19 cellular contexts compared by ENCODE assay signal in the genomic region with DNA sequence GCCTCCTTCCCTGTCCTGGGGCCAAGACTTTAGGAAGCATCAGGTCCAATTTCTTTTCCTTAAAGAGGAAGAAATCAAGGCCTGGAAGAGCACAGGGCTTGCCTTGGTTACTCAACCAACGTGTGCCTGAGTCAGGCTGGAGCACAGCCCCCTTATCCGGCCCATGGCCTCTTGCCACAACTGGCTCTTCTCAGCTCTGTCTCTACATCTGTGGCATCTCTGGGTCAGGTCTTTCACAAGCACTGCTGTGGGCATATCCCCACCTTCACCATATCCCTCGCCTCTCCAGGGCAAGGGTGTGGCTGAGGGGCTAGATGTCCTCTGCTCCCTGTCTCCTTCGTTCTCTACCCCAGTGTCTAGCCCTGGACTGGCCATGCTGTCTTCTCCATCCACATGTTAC. TPM values are rescaled to one million over a fixed set of nuclear protein-coding genes. Genes with fewer than 3 reads are reported as not detected.
DNase-seq lines count a peak whose midpoint lies in the region; ATAC-seq lines count a peak whose summit lies in the region.
"Had no signal": no experiment of that assay in that cellular context is flagged by ENCODE, and none has a peak within 500 bp of the region (broad histone marks: within the 10 kb centered on the region; RNA-seq: fewer than 3 reads in every experiment).

No MANE protein-coding gene starts in this region.

- H3K27ac ChIP-seq in right cardiac atrium (ENCODE audit: low read length) = peak overlapping the region; percentile 21
- H3K27ac ChIP-seq: BLaER1 treated with 17β-estradiol and CSF1 and Interleukin-3, amounts not matched to agents 10 nM and 100 nM had no signal

- H3K36me3 Mint-ChIP-seq in stimulated activated naive CD8-positive, alpha-beta T cell treated with anti-CD3 and anti-CD28 coated beads, Interleukin-15, Interleukin-2, amounts not matched to agents 100 ng/mL and 50 ng/mL, for 24 hours (ENCODE audit: low read depth) = no peaks in the 10 kb centered on the region
- H3K36me3 Mint-ChIP-seq: CD8-positive, alpha-beta T cell had no signal

- no peaks in the 10 kb centered on the region for H3K4me1 Mint-ChIP-seq in stimulated activated naive CD8-positive, alpha-beta T cell treated with anti-CD3 and anti-CD28 coated beads, Interleukin-15, Interleukin-2, amounts not matched to agents 100 ng/mL and 50 ng/mL, for 24 hours (ENCODE audit: low read depth)
- H3K4me1 Mint-ChIP-seq in stimulated activated naive CD8-positive, alpha-beta T cell treated with anti-CD3 and anti-CD28 coated beads, Interleukin-15, amount 100 ng/mL, for 72 hours = no peaks in the 10 kb centered on the region

- H3K4me1 ChIP-seq in right cardiac atrium (ENCODE audit: control insufficient read depth, insufficient read depth, low read length) = no peaks in the 10 kb centered on the region

- intact Hi-C loops in right cardiac atrium (cut with DNase I) = no loop called here

- H3K4me3 ChIP-seq in right cardiac atrium (ENCODE audit: low read length) = no peak overlapping the region
- H3K4me3 ChIP-seq: BLaER1 treated with 17β-estradiol and CSF1 and Interleukin-3, amounts not matched to agents 10 nM and 100 nM; MG63 had no signal

- H3K9me3 Mint-ChIP-seq in stimulated activated naive CD8-positive, alpha-beta T cell treated with anti-CD3 and anti-CD28 coated beads, Interleukin-15, Interleukin-2, amounts not matched to agents 100 ng/mL and 50 ng/mL, for 24 hours = no peaks in the 10 kb centered on the region
- H3K9me3 Mint-ChIP-seq in stimulated activated naive CD8-positive, alpha-beta T cell treated with anti-CD3 and anti-CD28 coated beads, Interleukin-15, amount 100 ng/mL, for 72 hours = no peaks in the 10 kb centered on the region
- H3K9me3 Mint-ChIP-seq: CD8-positive, alpha-beta T cell had no signal

- 53% methylated on average over 4 of the region's 4 CpGs for WGBS in right cardiac atrium

- H3K4me3 Mint-ChIP-seq in stimulated activated naive CD8-positive, alpha-beta T cell treated with anti-CD3 and anti-CD28 coated beads, Interleukin-15, Interleukin-2, amounts not matched to agents 100 ng/mL and 50 ng/mL, for 24 hours = no peak overlapping the region
- no peak overlapping the region for H3K4me3 Mint-ChIP-seq in stimulated activated naive CD8-positive, alpha-beta T cell treated with anti-CD3 and anti-CD28 coated beads, Interleukin-15, amount 100 ng/mL, for 72 hours
- H3K4me3 Mint-ChIP-seq: CD8-positive, alpha-beta T cell had no signal

- no peaks in the 10 kb centered on the region for H3K9me3 ChIP-seq in right cardiac atrium (ENCODE audit: control insufficient read depth, low read length)
- H3K9me3 ChIP-seq: BLaER1 treated with 17β-estradiol and CSF1 and Interleukin-3, amounts not matched to agents 10 nM and 100 nM; MG63 had no signal

- no peak for ATAC-seq in stimulated activated naive CD8-positive, alpha-beta T cell treated with anti-CD3 and anti-CD28 coated beads, Interleukin-15, Interleukin-2, amounts not matched to agents 100 U/mL and 50 U/mL, for 24 hours
- peak; percentile 0 for ATAC-seq in right cardiac atrium
- ATAC-seq in HG03280 (IDR thresholded peaks at IDR 0.05; ENCODE audit: unreplicated experiment) = no peak
- no peak for ATAC-seq in stimulated activated naive CD8-positive, alpha-beta T cell treated with anti-CD3 and anti-CD28 coated beads, Interleukin-15, amount 100 ng/mL, for 72 hours
- ATAC-seq: CD8-positive, alpha-beta T cell; HCT116 had no signal

- H3K27ac Mint-ChIP-seq in stimulated activated naive CD8-positive, alpha-beta T cell treated with anti-CD3 and anti-CD28 coated beads, Interleukin-15, Interleukin-2, amounts not matched to agents 100 ng/mL and 50 ng/mL, for 24 hours = peak overlapping the region; percentile 31
- H3K27ac Mint-ChIP-seq in stimulated activated naive CD8-positive, alpha-beta T cell treated with anti-CD3 and anti-CD28 coated beads, Interleukin-15, amount 100 ng/mL, for 72 hours = peak overlapping the region in 1 of 2 donors; percentile 28
- H3K27ac Mint-ChIP-seq: CD8-positive, alpha-beta T cell had no signal

- DNase-seq in stimulated activated naive CD8-positive, alpha-beta T cell treated with anti-CD3 and anti-CD28 coated beads, Interleukin-15, Interleukin-2, amounts not matched to agents 100 U/mL and 50 U/mL, for 24 hours = no peak
- peak; percentile 75 for DNase-seq in SIG-M5 treated with dmso at 0.1 percent for 504 hours (lab: John Stamatoyannopoulos, UW; ENCODE audit: unreplicated experiment)
- peak in 2 of 3 donors; percentile 11 to 37 for DNase-seq in right cardiac atrium
- no peak for DNase-seq in NK-92 (lab: John Stamatoyannopoulos, UW; ENCODE audit: unreplicated experiment)
- DNase-seq in stimulated activated naive CD8-positive, alpha-beta T cell treated with anti-CD3 and anti-CD28 coated beads, Interleukin-15, amount 100 ng/mL, for 72 hours = no peak
- no peak for DNase-seq in stimulated activated CD4-positive, alpha-beta T cell treated with anti-CD3 and anti-CD28 coated beads, Interleukin-12 subunit alpha, Interleukin-12 subunit beta, amount 100 ng/mL, for 4 hours
- DNase-seq: CD8-positive, alpha-beta T cell; GOT3; Kasumi-1; MG63; NCI-H187; NCI-H2107; NCI-H510A treated with DMSO at 0.1 percent for 48 hours; SHP77 treated with DMSO at 0.1 percent for 48 hours had no signal

- H3K27me3 Mint-ChIP-seq in stimulated activated naive CD8-positive, alpha-beta T cell treated with anti-CD3 and anti-CD28 coated beads, Interleukin-15, Interleukin-2, amounts not matched to agents 100 ng/mL and 50 ng/mL, for 24 hours = peaks cover 3% of the 10 kb centered on the region
- peaks cover 14% of the 10 kb centered on the region for H3K27me3 Mint-ChIP-seq in stimulated activated naive CD8-positive, alpha-beta T cell treated with anti-CD3 and anti-CD28 coated beads, Interleukin-15, amount 100 ng/mL, for 72 hours

- no peaks in the 10 kb centered on the region for H3K27me3 ChIP-seq in right cardiac atrium (ENCODE audit: control insufficient read depth, insufficient read depth)
- H3K27me3 ChIP-seq: MG63 had no signal

RNA-seq across cellular contexts. Expression of a gene that starts 6.7 kb away (rescaled TPM):
- over 10,000 TPM; 12,862 to 15,773 (median 14,347) TPM for total RNA-seq in right cardiac atrium
- polyA plus RNA-seq in right cardiac atrium = 11,120 TPM
- total RNA-seq: A673; CD8-positive, alpha-beta T cell had no signal

RNA-seq across cellular contexts. Expression of a gene that starts 24.5 kb away (rescaled TPM):
- 1 to 10 TPM in 3 of 4 donors, under 1 TPM in 1; 0.36 to 1.4 (median 1.2) TPM for total RNA-seq in right cardiac atrium
- polyA plus RNA-seq in right cardiac atrium = 13.9 TPM
- total RNA-seq: A673; CD8-positive, alpha-beta T cell had no signal

RNA-seq across cellular contexts. Expression of a gene that starts 28.7 kb away (rescaled TPM):
- not detected for total RNA-seq in right cardiac atrium
- polyA plus RNA-seq in right cardiac atrium = 0.09 TPM
- total RNA-seq: A673; CD8-positive, alpha-beta T cell had no signal

RNA-seq across cellular contexts. Expression of a gene that starts 34.1 kb away (rescaled TPM):
- total RNA-seq in right cardiac atrium = 1,000 to 10,000 TPM in 1 of 4 donors, 100 to 1,000 TPM in 3; 461 to 2,251 (median 602) TPM
- polyA plus RNA-seq in right cardiac atrium = 1,734 TPM
- total RNA-seq: A673; CD8-positive, alpha-beta T cell had no signal

RNA-seq across cellular contexts. Expression of a gene that starts 36.4 kb away (rescaled TPM):
- 10 to 100 TPM in 1 of 4 donors, 1 to 10 TPM in 3; 6.7 to 10.1 (median 7.8) TPM for total RNA-seq in right cardiac atrium
- polyA plus RNA-seq in right cardiac atrium = 6.2 TPM
- total RNA-seq: CD8-positive, alpha-beta T cell had no signal

Comparison
In these comparisons a context has a peak if more than half of its experiments do, and no peak if none do; other contexts are left out.
1. ATAC-seq: peak in right cardiac atrium (2 of 2); none in stimulated activated naive CD8-positive, alpha-beta T cell treated with anti-CD3 and anti-CD28 coated beads, Interleukin-15, Interleukin-2, amounts not matched to agents 100 U/mL and 50 U/mL, for 24 hours (single experiment), HG03280 (single experiment) and stimulated activated naive CD8-positive, alpha-beta T cell treated with anti-CD3 and anti-CD28 coated beads, Interleukin-15, amount 100 ng/mL, for 72 hours (single experiment).
2. DNase-seq: peak in SIG-M5 treated with dmso at 0.1 percent for 504 hours (single experiment) and right cardiac atrium (2 of 3); none in stimulated activated naive CD8-positive, alpha-beta T cell treated with anti-CD3 and anti-CD28 coated beads, Interleukin-15, Interleukin-2, amounts not matched to agents 100 U/mL and 50 U/mL, for 24 hours (single experiment), NK-92 (single experiment), stimulated activated naive CD8-positive, alpha-beta T cell treated with anti-CD3 and anti-CD28 coated beads, Interleukin-15, amount 100 ng/mL, for 72 hours (0 of 2) and stimulated activated CD4-positive, alpha-beta T cell treated with anti-CD3 and anti-CD28 coated beads, Interleukin-12 subunit alpha, Interleukin-12 subunit beta, amount 100 ng/mL, for 4 hours (single experiment).